20 cellular contexts compared by ENCODE assay signal in genomic region chr10:25451401-25451800, GRCh38.
"Had no signal": no experiment of that assay in that cellular context is flagged by ENCODE, and none has a peak within 500 bp of the region (broad histone marks: within the 10 kb centered on the region; RNA-seq: fewer than 3 reads in every experiment).

No MANE protein-coding gene starts in this region.

- DNase-seq: effector memory CD4-positive, alpha-beta T cell; foreskin fibroblast; kidney; left cardiac atrium; left ventricle myocardium inferior; lower lobe of right lung; mesenchymal stem cell; naive thymus-derived CD4-positive, alpha-beta T cell; nephron progenitor cell; retina; right lobe of liver; stimulated activated CD4-positive, alpha-beta T cell treated with anti-CD3 and anti-CD28 coated beads, Interleukin-15, amount 100 ng/mL, for 24 hours; stimulated activated CD4-positive, alpha-beta T cell treated with anti-CD3 and anti-CD28 coated beads, Interleukin-1b, Interleukin-23, amount 100 ng/mL, for 48 hours; stimulated activated CD4-positive, alpha-beta T cell treated with anti-CD3 and anti-CD28 coated beads, Interleukin-4, amount 100 ng/mL, for 24 hours; tibial artery; upper lobe of left lung; uterus had no signal

- H3K4me3 ChIP-seq: gastroesophageal sphincter, hepatocyte, left ventricle myocardium inferior, lower lobe of right lung, prostate gland, right lobe of liver, tibial artery, upper lobe of left lung, uterus had no signal
